14 cellular contexts compared by ENCODE assay signal in genomic region chr2:58109481-58109880, GRCh38.
"Had no signal": no experiment of that assay in that cellular context is flagged by ENCODE, and none has a peak within 500 bp of the region (broad histone marks: within the 10 kb centered on the region; RNA-seq: fewer than 3 reads in every experiment).

No MANE protein-coding gene starts in this region.

- H3K36me3 ChIP-seq: neutrophil, thyroid gland had no signal

- H3K27ac ChIP-seq: parathyroid adenoma, thyroid gland had no signal

- H3K9ac ChIP-seq: parathyroid adenoma had no signal

- H3K4me3 ChIP-seq: dorsolateral prefrontal cortex, thyroid gland had no signal

- H3K9me3 ChIP-seq: neutrophil, thyroid gland had no signal

- H3K27me3 ChIP-seq: dorsolateral prefrontal cortex, neutrophil, thyroid gland had no signal

- H3K4me1 ChIP-seq: parathyroid adenoma, thyroid gland had no signal

- H2AFZ ChIP-seq: parathyroid adenoma had no signal

- ATAC-seq: activated CD4-positive, alpha-beta T cell treated with anti-CD3 and anti-CD28 coated beads for 36 hours; left cardiac atrium; natural killer cell treated with Interleukin-12 subunit alpha and Interleukin-12 subunit beta and Interleukin-15 and Interleukin-18, amount 100 ng/mL, for 72 hours; sciatic nerve had no signal

- H3K79me2 ChIP-seq: parathyroid adenoma had no signal

- DNase-seq: activated CD4-positive, alpha-beta T cell treated with anti-CD3 and anti-CD28 coated beads for 36 hours; activated CD4-positive, alpha-beta T cell treated with anti-CD3 and anti-CD28 coated beads, Interleukin-2, amount 50 U/mL, for 48 hours; activated naive CD8-positive, alpha-beta T cell treated with anti-CD3 and anti-CD28 coated beads, Interleukin-2, amount 10 ng/mL, durations not matched to agents 7 days and 5 days; activated T-cell treated with anti-CD3 and anti-CD28 coated beads for 4 hours; amygdala; caudate nucleus; dorsolateral prefrontal cortex; left cardiac atrium; stimulated activated naive CD4-positive, alpha-beta T cell; thyroid gland had no signal
